ENCODE assay signal across 11 cellular contexts in the genomic region with DNA sequence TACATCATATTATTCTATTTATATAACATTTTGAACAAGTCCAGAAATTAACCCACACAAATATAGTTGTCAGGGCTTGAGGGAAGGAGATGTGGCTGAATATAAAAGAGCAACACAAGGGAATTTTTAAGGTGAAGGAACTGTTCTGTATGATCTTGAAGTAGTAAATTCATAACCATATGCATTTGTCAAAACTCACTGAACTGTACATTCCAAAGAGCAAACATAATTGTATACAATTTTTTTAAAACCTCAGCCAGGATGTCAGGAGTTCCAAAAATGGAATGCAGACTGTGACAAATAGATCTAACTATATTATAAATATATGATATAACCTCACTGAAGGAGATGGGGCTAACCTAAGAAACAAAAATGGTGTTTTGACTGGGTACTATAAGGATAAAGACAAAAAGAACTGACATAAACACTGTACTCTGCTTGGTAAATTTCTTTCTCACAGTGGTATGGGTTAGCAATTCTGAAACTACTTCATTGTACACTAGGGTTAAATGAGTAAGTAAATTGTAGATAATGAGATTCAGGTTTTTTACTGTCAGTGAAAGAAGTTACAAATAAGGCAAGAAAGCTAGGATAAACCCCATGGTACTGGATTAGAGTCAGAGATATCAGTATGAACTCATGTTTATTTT. TPM values are rescaled to one million over a fixed set of nuclear protein-coding genes. Genes with fewer than 3 reads are reported as not detected.
A peak's percentile ranks its signal among the peaks of the same experiment; 100 is the strongest.
DNase-seq lines count a peak whose midpoint lies in the region; ATAC-seq and TF ChIP-seq lines count a peak whose summit lies in the region.
"Had no signal": no experiment of that assay in that cellular context is flagged by ENCODE, and none has a peak within 500 bp of the region (broad histone marks: within the 10 kb centered on the region; RNA-seq: fewer than 3 reads in every experiment).

No MANE protein-coding gene starts in this region.

- peaks cover 99% of the 10 kb centered on the region for H3K79me2 ChIP-seq in smooth muscle cell (ENCODE audit: low read depth)

- no peaks in the 10 kb centered on the region for H3K27me3 Mint-ChIP-seq in activated T-cell treated with anti-CD3 and anti-CD28 coated beads, Interleukin-2, amount 50 U/mL, for 72 hours (ENCODE audit: low read depth)
- H3K27me3 Mint-ChIP-seq in CD14-positive monocyte (ENCODE audit: low read depth in 3 of 3) = no peaks in the 10 kb centered on the region

- TF ChIP-seq CTCF in smooth muscle cell (IDR thresholded peaks at IDR 0.05; ENCODE audit: borderline replicate concordance, insufficient read depth, poor library complexity, severe bottlenecking) (no peak), CD14-positive monocyte (IDR thresholded peaks at IDR 0.05) (no peak)

- H3K36me3 Mint-ChIP-seq in activated T-cell treated with anti-CD3 and anti-CD28 coated beads, Interleukin-2, amount 50 U/mL, for 72 hours (ENCODE audit: insufficient read depth in 2 of 2) = no peaks in the 10 kb centered on the region
- H3K36me3 Mint-ChIP-seq in CD14-positive monocyte = peaks cover 20 to 32% of the 10 kb centered on the region in 2 donors

- intact Hi-C loops in CD14-positive monocyte (cut with micrococcal nuclease) = no loop called here

- no peaks in the 10 kb centered on the region for H3K9me3 ChIP-seq in smooth muscle cell (replicated peaks; ENCODE audit: low read depth)

- H3K4me1 ChIP-seq in smooth muscle cell (ENCODE audit: low read depth) = peaks cover 20% of the 10 kb centered on the region

- H4K20me1 ChIP-seq in smooth muscle cell (ENCODE audit: low read depth) = peaks cover 100% of the 10 kb centered on the region

- ATAC-seq in activated T-cell treated with anti-CD3 and anti-CD28 coated beads, Interleukin-2, amount 50 U/mL, for 72 hours (replicated peaks in 1 of 2) = peak; percentile 95
- peak; percentile 93 for ATAC-seq in GM21723 (IDR thresholded peaks at IDR 0.05; ENCODE audit: unreplicated experiment)
- peak; percentile 96 for ATAC-seq in HG03342 (IDR thresholded peaks at IDR 0.05; ENCODE audit: unreplicated experiment)

- H3K4me3 Mint-ChIP-seq in activated T-cell treated with anti-CD3 and anti-CD28 coated beads, Interleukin-2, amount 50 U/mL, for 72 hours = peak overlapping the region; percentile 53
- H3K4me3 Mint-ChIP-seq in CD14-positive monocyte = no peak overlapping the region

- H2AFZ ChIP-seq in smooth muscle cell (ENCODE audit: low read depth) = no peak overlapping the region

- no peaks in the 10 kb centered on the region for H3K27me3 ChIP-seq in smooth muscle cell (ENCODE audit: low read depth)

- H3K27ac Mint-ChIP-seq in activated T-cell treated with anti-CD3 and anti-CD28 coated beads, Interleukin-2, amount 50 U/mL, for 72 hours = peak overlapping the region; percentile 6
- no peak overlapping the region for H3K27ac Mint-ChIP-seq in CD14-positive monocyte

- H3K4me2 ChIP-seq in smooth muscle cell = peak overlapping the region; percentile 40

- H3K27ac ChIP-seq in smooth muscle cell (ENCODE audit: low read depth) = peak overlapping the region; percentile 47

- H3K9ac ChIP-seq in smooth muscle cell (ENCODE audit: low read depth) = no peak overlapping the region

- no peak overlapping the region for H3K4me3 ChIP-seq in smooth muscle cell

- H3K36me3 ChIP-seq in smooth muscle cell (ENCODE audit: low read depth) = no peaks in the 10 kb centered on the region

- no peak for DNase-seq in activated T-cell treated with anti-CD3 and anti-CD28 coated beads, Interleukin-2, amount 50 U/mL, for 72 hours
- no peak for DNase-seq in activated T-cell treated with anti-CD3 and anti-CD28 coated beads for 4 hours
- DNase-seq in smooth muscle cell (lab: John Stamatoyannopoulos, UW; ENCODE audit: unreplicated experiment) = no peak
- DNase-seq in CD14-positive monocyte (ENCODE audit: low spot score) = no peak
- no peak for DNase-seq in NCI-H2081 treated with DMSO at 0.1 percent for 48 hours (lab: John Stamatoyannopoulos, UW)
- DNase-seq in NOMO-1 (lab: John Stamatoyannopoulos, UW; ENCODE audit: unreplicated experiment in 2 of 2) = no peak
- DNase-seq: activated CD4-positive, CD25-positive, alpha-beta regulatory T cell treated with anti-CD3 and anti-CD28 coated beads, Interleukin-2, amount 50 U/mL, for 72 hours; hypothalamus; OCI-M1 had no signal

- peaks cover 52% of the 10 kb centered on the region for H3K4me1 Mint-ChIP-seq in activated T-cell treated with anti-CD3 and anti-CD28 coated beads, Interleukin-2, amount 50 U/mL, for 72 hours (ENCODE audit: low read depth)
- H3K4me1 Mint-ChIP-seq in CD14-positive monocyte = peaks cover 3% of the 10 kb centered on the region

- no peaks in the 10 kb centered on the region for H3K9me3 Mint-ChIP-seq in activated T-cell treated with anti-CD3 and anti-CD28 coated beads, Interleukin-2, amount 50 U/mL, for 72 hours
- H3K9me3 Mint-ChIP-seq in CD14-positive monocyte = peaks cover 0 to 2% (median 0%) of the 10 kb centered on the region in 7 donors

- H3F3A ChIP-seq in smooth muscle cell (ENCODE audit: low read depth) = no peaks in the 10 kb centered on the region

RNA-seq across cellular contexts. Expression of a gene that starts 14.4 kb away (rescaled TPM):
- total RNA-seq in activated T-cell treated with anti-CD3 and anti-CD28 coated beads, Interleukin-2, amount 50 U/mL, for 72 hours = 10 to 100 TPM; 26.5 to 33.1 TPM
- total RNA-seq in smooth muscle cell = 68.5 and 84.8 TPM in 2 replicates
- polyA plus RNA-seq in smooth muscle cell (41.9 and 51.1 TPM in 2 replicates), CD14-positive monocyte (1 to 10 TPM; 1.2 to 1.7 TPM)

Comparison
In these comparisons a context has a peak if more than half of its experiments do, and no peak if none do; other contexts are left out.
1. H3K4me3 Mint-ChIP-seq: peak in activated T-cell treated with anti-CD3 and anti-CD28 coated beads, Interleukin-2, amount 50 U/mL, for 72 hours (2 of 2); none in CD14-positive monocyte (0 of 2).
2. Peak in every context shown above with its lines, with median percentiles within 50 percentile points of each other: ATAC-seq.